33 cellular contexts compared by ENCODE assay signal in genomic region chr3:33174095-33174494, GRCh38. TPM values are rescaled to one million over a fixed set of nuclear protein-coding genes. Genes with fewer than 3 reads are reported as not detected.
"Had no signal": no experiment of that assay in that cellular context is flagged by ENCODE, and none has a peak within 500 bp of the region (broad histone marks: within the 10 kb centered on the region; RNA-seq: fewer than 3 reads in every experiment).

No MANE protein-coding gene starts in this region.

- H3K4me1 ChIP-seq: adrenal gland, Peyer's patch had no signal

- H3K27me3 Mint-ChIP-seq: activated B cell treated with CpG ODN at 0.5 μM for 24 hours; activated CD8-positive, alpha-beta T cell treated with anti-CD3 and anti-CD28 coated beads for 36 hours had no signal

- H3K36me3 ChIP-seq: adrenal gland, brain microvascular endothelial cell, MG63, Peyer's patch had no signal

- ATAC-seq: activated CD8-positive, alpha-beta T cell treated with anti-CD3 and anti-CD28 coated beads for 36 hours; activated naive CD4-positive, alpha-beta T cell treated with anti-CD3 and anti-CD28 coated beads, Interleukin-2, amount 50 U/mL, for 72 hours; PC-3 had no signal

- H3K4me1 Mint-ChIP-seq: activated B cell treated with CpG ODN at 0.5 μM for 24 hours had no signal

- H3K27ac Mint-ChIP-seq: activated B cell treated with CpG ODN at 0.5 μM for 24 hours; activated CD8-positive, alpha-beta T cell treated with anti-CD3 and anti-CD28 coated beads for 36 hours; activated naive CD4-positive, alpha-beta T cell treated with anti-CD3 and anti-CD28 coated beads for 36 hours; activated naive CD4-positive, alpha-beta T cell treated with anti-CD3 and anti-CD28 coated beads, Interleukin-2, amount 50 U/mL, for 72 hours; activated T-cell treated with anti-CD3 and anti-CD28 coated beads, Interleukin-2, amount 50 U/mL, for 24 hours; activated T-helper 2 cell treated with anti-CD3 and anti-CD28 coated beads, Interferon-gamma antibody, Interleukin-2, Interleukin-4, amounts not matched to agents 10 μg/mL and 5 μg/mL and 100 μg/mL, durations not matched to agents 14 hours and 24 hours and 36 hours had no signal

- H3K4me3 ChIP-seq: adrenal gland, MG63, Peyer's patch had no signal

- DNase-seq: activated B cell treated with CpG ODN at 0.5 μM for 24 hours; activated CD4-positive, alpha-beta T cell treated with anti-CD3 and anti-CD28 coated beads for 4 hours; activated CD4-positive, alpha-beta T cell treated with anti-CD3 and anti-CD28 coated beads, Interleukin-2, amount 50 U/mL, for 1 hour; activated CD4-positive, CD25-positive, alpha-beta regulatory T cell treated with anti-CD3 and anti-CD28 coated beads, Interleukin-2, amount 50 U/mL, for 72 hours; activated CD8-positive, alpha-beta T cell treated with anti-CD3 and anti-CD28 coated beads for 36 hours; activated gamma-delta T cell; activated naive CD4-positive, alpha-beta T cell treated with anti-CD3 and anti-CD28 coated beads for 36 hours; activated T-cell treated with anti-CD3 and anti-CD28 coated beads, Interleukin-2, amount 50 U/mL, for 24 hours; adrenal gland; brain microvascular endothelial cell; Kasumi-1; KG1; MG63; NCI-H1048; NCI-H1436 treated with DMSO at 0.1 percent for 48 hours; NCI-H1694 treated with DMSO at 0.1 percent for 48 hours; NCI-H2029; NCI-H345; NCI-H510A; NCI-H526; NCI-H748 treated with DMSO at 0.1 percent for 48 hours; NK-92 treated with Interleukin-12 subunit alpha and Interleukin-12 subunit beta, amount 100 ng/mL, for 24 hours; PC-3; Peyer's patch; RPMI8226; SW 1271; T-helper 1 cell; T-helper 2 cell; T-helper 9 cell had no signal

- H3K4me3 Mint-ChIP-seq: activated B cell treated with CpG ODN at 0.5 μM for 24 hours; activated CD8-positive, alpha-beta T cell treated with anti-CD3 and anti-CD28 coated beads for 36 hours; activated naive CD4-positive, alpha-beta T cell treated with anti-CD3 and anti-CD28 coated beads for 36 hours; activated T-cell treated with anti-CD3 and anti-CD28 coated beads, Interleukin-2, amount 50 U/mL, for 24 hours had no signal

- H3K27ac ChIP-seq: adrenal gland, brain microvascular endothelial cell, Peyer's patch, VCaP had no signal

- H3K27me3 ChIP-seq: adrenal gland, brain microvascular endothelial cell, MG63, Peyer's patch had no signal

- H3K9me3 ChIP-seq: adrenal gland, Peyer's patch had no signal

- H3K36me3 Mint-ChIP-seq: activated naive CD4-positive, alpha-beta T cell treated with anti-CD3 and anti-CD28 coated beads, Interleukin-2, amount 50 U/mL, for 72 hours had no signal

RNA-seq across cellular contexts. Expression of gene SUSD5, which starts 44.5 kb away (rescaled TPM):
- total RNA-seq: activated CD8-positive, alpha-beta memory T cell treated with anti-CD3 and anti-CD28 coated beads for 36 hours; activated CD8-positive, alpha-beta T cell treated with anti-CD3 and anti-CD28 coated beads for 36 hours; activated naive CD4-positive, alpha-beta T cell treated with anti-CD3 and anti-CD28 coated beads for 36 hours; activated naive CD4-positive, alpha-beta T cell treated with anti-CD3 and anti-CD28 coated beads, Interleukin-2, amount 50 U/mL, for 72 hours; activated T-helper 2 cell treated with anti-CD3 and anti-CD28 coated beads, Interferon-gamma antibody, Interleukin-2, Interleukin-4, amounts not matched to agents 10 μg/mL and 5 μg/mL and 100 μg/mL, durations not matched to agents 14 hours and 24 hours and 36 hours; PC-3 had no signal
